Comparison of ENCODE assay signal across 1 cellular context in the genomic region with DNA sequence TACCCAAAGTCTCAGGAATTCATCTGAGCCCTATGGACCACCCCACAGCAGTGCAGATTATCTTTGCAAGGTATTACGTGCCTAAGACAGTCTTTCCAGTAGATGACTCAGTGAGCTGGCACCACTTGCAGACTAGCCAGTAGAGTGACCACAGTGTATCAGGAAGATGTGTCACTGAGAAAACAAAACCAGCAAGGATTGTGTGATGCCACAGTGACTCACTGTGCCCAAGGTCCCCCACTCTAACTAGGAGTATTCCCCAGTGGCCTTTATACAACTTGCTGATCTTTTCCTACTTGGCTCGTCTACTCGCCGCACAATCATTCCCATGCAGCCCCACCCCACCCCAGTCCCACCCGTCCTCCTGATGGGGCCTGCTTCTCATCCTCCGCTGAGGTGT.
TF ChIP-seq lines count a peak whose summit lies in the region.

No MANE protein-coding gene starts in this region.

TF ChIP-seq in SK-N-SH, 30 proteins besides CTCF, POLR2A, EP300 and RAD21 (continued from another document):
- TF ChIP-seq, protein P1, sequence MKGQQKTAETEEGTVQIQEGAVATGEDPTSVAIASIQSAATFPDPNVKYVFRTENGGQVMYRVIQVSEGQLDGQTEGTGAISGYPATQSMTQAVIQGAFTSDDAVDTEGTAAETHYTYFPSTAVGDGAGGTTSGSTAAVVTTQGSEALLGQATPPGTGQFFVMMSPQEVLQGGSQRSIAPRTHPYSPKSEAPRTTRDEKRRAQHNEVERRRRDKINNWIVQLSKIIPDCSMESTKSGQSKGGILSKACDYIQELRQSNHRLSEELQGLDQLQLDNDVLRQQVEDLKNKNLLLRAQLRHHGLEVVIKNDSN (IDR thresholded peaks at IDR 0.05; ENCODE audit: borderline replicate concordance, low read depth), result no peak
- peak; percentile 99 for TF ChIP-seq JUND (IDR thresholded peaks at IDR 0.05)
- TF ChIP-seq, protein P2, sequence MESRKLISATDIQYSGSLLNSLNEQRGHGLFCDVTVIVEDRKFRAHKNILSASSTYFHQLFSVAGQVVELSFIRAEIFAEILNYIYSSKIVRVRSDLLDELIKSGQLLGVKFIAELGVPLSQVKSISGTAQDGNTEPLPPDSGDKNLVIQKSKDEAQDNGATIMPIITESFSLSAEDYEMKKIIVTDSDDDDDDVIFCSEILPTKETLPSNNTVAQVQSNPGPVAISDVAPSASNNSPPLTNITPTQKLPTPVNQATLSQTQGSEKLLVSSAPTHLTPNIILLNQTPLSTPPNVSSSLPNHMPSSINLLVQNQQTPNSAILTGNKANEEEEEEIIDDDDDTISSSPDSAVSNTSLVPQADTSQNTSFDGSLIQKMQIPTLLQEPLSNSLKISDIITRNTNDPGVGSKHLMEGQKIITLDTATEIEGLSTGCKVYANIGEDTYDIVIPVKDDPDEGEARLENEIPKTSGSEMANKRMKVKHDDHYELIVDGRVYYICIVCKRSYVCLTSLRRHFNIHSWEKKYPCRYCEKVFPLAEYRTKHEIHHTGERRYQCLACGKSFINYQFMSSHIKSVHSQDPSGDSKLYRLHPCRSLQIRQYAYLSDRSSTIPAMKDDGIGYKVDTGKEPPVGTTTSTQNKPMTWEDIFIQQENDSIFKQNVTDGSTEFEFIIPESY (IDR thresholded peaks at IDR 0.05; ENCODE audit: borderline replicate concordance, low read depth), result 0 out of 2 replicates have a peak, but pooled peaks have one; percentile 62
- TF ChIP-seq FOXJ3 (CRISPR knock-in tag; IDR thresholded peaks at IDR 0.05), result no peak
- TF ChIP-seq RFX5 (IDR thresholded peaks at IDR 0.05; ENCODE audit: low read length), result no peak
- no peak for TF ChIP-seq NRF1 (IDR thresholded peaks at IDR 0.05; ENCODE audit: low read depth, low read length)
- TF ChIP-seq EZH2phosphoT487 (IDR thresholded peaks at IDR 0.05; ENCODE audit: borderline replicate concordance, low read depth), result no peak
- peak; percentile 94 for TF ChIP-seq TCF12 (IDR thresholded peaks at IDR 0.05)
- TF ChIP-seq MXI1 (IDR thresholded peaks at IDR 0.05; ENCODE audit: low read depth, low read length), result no peak
- TF ChIP-seq, protein P3, sequence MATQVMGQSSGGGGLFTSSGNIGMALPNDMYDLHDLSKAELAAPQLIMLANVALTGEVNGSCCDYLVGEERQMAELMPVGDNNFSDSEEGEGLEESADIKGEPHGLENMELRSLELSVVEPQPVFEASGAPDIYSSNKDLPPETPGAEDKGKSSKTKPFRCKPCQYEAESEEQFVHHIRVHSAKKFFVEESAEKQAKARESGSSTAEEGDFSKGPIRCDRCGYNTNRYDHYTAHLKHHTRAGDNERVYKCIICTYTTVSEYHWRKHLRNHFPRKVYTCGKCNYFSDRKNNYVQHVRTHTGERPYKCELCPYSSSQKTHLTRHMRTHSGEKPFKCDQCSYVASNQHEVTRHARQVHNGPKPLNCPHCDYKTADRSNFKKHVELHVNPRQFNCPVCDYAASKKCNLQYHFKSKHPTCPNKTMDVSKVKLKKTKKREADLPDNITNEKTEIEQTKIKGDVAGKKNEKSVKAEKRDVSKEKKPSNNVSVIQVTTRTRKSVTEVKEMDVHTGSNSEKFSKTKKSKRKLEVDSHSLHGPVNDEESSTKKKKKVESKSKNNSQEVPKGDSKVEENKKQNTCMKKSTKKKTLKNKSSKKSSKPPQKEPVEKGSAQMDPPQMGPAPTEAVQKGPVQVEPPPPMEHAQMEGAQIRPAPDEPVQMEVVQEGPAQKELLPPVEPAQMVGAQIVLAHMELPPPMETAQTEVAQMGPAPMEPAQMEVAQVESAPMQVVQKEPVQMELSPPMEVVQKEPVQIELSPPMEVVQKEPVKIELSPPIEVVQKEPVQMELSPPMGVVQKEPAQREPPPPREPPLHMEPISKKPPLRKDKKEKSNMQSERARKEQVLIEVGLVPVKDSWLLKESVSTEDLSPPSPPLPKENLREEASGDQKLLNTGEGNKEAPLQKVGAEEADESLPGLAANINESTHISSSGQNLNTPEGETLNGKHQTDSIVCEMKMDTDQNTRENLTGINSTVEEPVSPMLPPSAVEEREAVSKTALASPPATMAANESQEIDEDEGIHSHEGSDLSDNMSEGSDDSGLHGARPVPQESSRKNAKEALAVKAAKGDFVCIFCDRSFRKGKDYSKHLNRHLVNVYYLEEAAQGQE (IDR thresholded peaks at IDR 0.05; ENCODE audit: low read depth, low read length), result peak; percentile 67
- no peak for TF ChIP-seq YY1 (IDR thresholded peaks at IDR 0.05; ENCODE audit: low read depth)
- peak; percentile 98 for TF ChIP-seq NFIC (IDR thresholded peaks at IDR 0.05; ENCODE audit: borderline replicate concordance)
- TF ChIP-seq TAF1 (IDR thresholded peaks at IDR 0.05; ENCODE audit: borderline replicate concordance, low read depth, low read length), result no peak
- TF ChIP-seq TEAD4 (IDR thresholded peaks at IDR 0.05; ENCODE audit: borderline replicate concordance, insufficient read depth), result peak; percentile 90
- TF ChIP-seq ELF1 (IDR thresholded peaks at IDR 0.05), result no peak
- no peak for TF ChIP-seq GATA2 (CRISPR knock-in tag; IDR thresholded peaks at IDR 0.05)
- TF ChIP-seq FOXM1 (IDR thresholded peaks at IDR 0.05; ENCODE audit: low read depth), result peak; percentile 59
- TF ChIP-seq MEF2A (IDR thresholded peaks at IDR 0.05; ENCODE audit: borderline replicate concordance, low read depth), result peak; percentile 53; the same call in 1 of the 2 replicates
- no peak; the same call in 1 of the 2 replicates for TF ChIP-seq GABPA (IDR thresholded peaks at IDR 0.05; ENCODE audit: low read depth)
- 0 out of 2 replicates have a peak, but pooled peaks have one; percentile 10 for TF ChIP-seq SMC3 (IDR thresholded peaks at IDR 0.05; ENCODE audit: low read depth, low read length)
- no peak for TF ChIP-seq CHD2 (IDR thresholded peaks at IDR 0.05; ENCODE audit: low read length, partially characterized antibody)
- peak; percentile 52; the same call in 1 of the 2 replicates for TF ChIP-seq SIN3A (IDR thresholded peaks at IDR 0.05; ENCODE audit: borderline replicate concordance, low read depth, low read length)
